In the genomic region with DNA sequence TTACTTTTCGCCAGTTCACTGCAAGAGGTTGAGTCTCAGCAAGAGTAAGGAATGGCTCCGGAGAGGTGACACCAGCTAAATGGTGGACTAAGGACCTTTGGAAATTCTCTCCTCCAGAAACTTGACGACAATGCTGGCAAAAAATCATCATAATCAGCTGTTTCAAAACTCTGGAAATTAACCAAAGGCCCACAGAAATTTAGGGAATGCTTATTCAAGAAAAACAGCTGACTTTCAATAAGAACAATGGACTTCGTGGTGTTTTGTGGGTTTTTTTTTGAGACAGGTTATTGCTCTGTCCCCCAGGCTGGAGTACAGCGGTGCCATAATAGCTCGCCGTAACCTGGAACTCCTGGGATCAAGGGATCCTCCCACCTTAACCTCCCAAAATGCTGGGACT, we compare ENCODE assay signal across 38 cellular contexts.
"Had no signal": no experiment of that assay in that cellular context is flagged by ENCODE, and none has a peak within 500 bp of the region (broad histone marks: within the 10 kb centered on the region; RNA-seq: fewer than 3 reads in every experiment).

No MANE protein-coding gene starts in this region.

- H3K27ac ChIP-seq: ascending aorta, cardiac muscle cell, VCaP had no signal

- H3K27ac Mint-ChIP-seq: activated CD4-positive, alpha-beta memory T cell treated with anti-CD3 and anti-CD28 coated beads for 36 hours; activated CD4-positive, alpha-beta T cell treated with anti-CD3 and anti-CD28 coated beads, Interleukin-2, amount 10 ng/mL, durations not matched to agents 24 days and 14 days; activated CD8-positive, alpha-beta T cell treated with anti-CD3 and anti-CD28 coated beads for 36 hours; activated naive CD4-positive, alpha-beta T cell treated with anti-CD3 and anti-CD28 coated beads, Interleukin-2, amount 10 ng/mL, durations not matched to agents 7 days and 5 days; activated naive CD4-positive, alpha-beta T cell treated with anti-CD3 and anti-CD28 coated beads, Interleukin-2, amount 50 U/mL, for 24 hours; activated naive CD8-positive, alpha-beta T cell; activated naive CD8-positive, alpha-beta T cell treated with anti-CD3 and anti-CD28 coated beads, Interleukin-2, amount 10 ng/mL, durations not matched to agents 7 days and 5 days; activated naive CD8-positive, alpha-beta T cell treated with anti-CD3 and anti-CD28 coated beads, Interleukin-2, amount 50 U/mL, for 24 hours; activated T-cell treated with anti-CD3 and anti-CD28 coated beads, Interleukin-2, amount 50 U/mL, for 72 hours; activated T-helper 1 cell treated with anti-CD3 and anti-CD28 coated beads, Interleukin-12 subunit alpha, Interleukin-12 subunit beta, Interleukin-2, Interleukin-4 antibody, amounts not matched to agents 30 ng/mL and 10 ng/mL and 1 ng/mL, durations not matched to agents 14 hours and 24 hours and 36 hours; activated T-helper 2 cell treated with anti-CD3 and anti-CD28 coated beads, Interferon-gamma antibody, Interleukin-2, Interleukin-4, amounts not matched to agents 10 μg/mL and 5 μg/mL and 100 μg/mL, durations not matched to agents 14 hours and 24 hours and 36 hours; brain; T-helper 1 cell treated with Interleukin-12 subunit alpha and Interleukin-12 subunit beta and Interleukin-4 antibody, amounts not matched to agents 30 μg/mL and 1 μg/mL, for 36 hours; T-helper 2 cell treated with Interferon-gamma antibody and Interleukin-4, amounts not matched to agents 5 μg/mL and 100 μg/mL, for 36 hours had no signal

- H3K4me1 Mint-ChIP-seq: activated CD4-positive, alpha-beta T cell treated with anti-CD3 and anti-CD28 coated beads, Interleukin-2, amount 10 ng/mL, durations not matched to agents 24 days and 14 days; activated naive CD4-positive, alpha-beta T cell treated with anti-CD3 and anti-CD28 coated beads, Interleukin-2, amount 10 ng/mL, durations not matched to agents 7 days and 5 days; activated naive CD4-positive, alpha-beta T cell treated with anti-CD3 and anti-CD28 coated beads, Interleukin-2, amount 50 U/mL, for 24 hours; activated naive CD8-positive, alpha-beta T cell treated with anti-CD3 and anti-CD28 coated beads, Interleukin-2, amount 10 ng/mL, durations not matched to agents 7 days and 5 days; activated naive CD8-positive, alpha-beta T cell treated with anti-CD3 and anti-CD28 coated beads, Interleukin-2, amount 50 U/mL, for 24 hours; brain; central memory CD8-positive, alpha-beta T cell had no signal

- H3K36me3 ChIP-seq: ascending aorta, cardiac muscle cell had no signal

- H3K27me3 ChIP-seq: ascending aorta, cardiac muscle cell had no signal

- H3K4me3 Mint-ChIP-seq: activated CD4-positive, alpha-beta memory T cell treated with anti-CD3 and anti-CD28 coated beads for 36 hours; activated CD4-positive, alpha-beta T cell treated with anti-CD3 and anti-CD28 coated beads, Interleukin-2, amount 10 ng/mL, durations not matched to agents 24 days and 14 days; activated CD8-positive, alpha-beta T cell treated with anti-CD3 and anti-CD28 coated beads for 36 hours; activated naive CD4-positive, alpha-beta T cell treated with anti-CD3 and anti-CD28 coated beads, Interleukin-2, amount 10 ng/mL, durations not matched to agents 7 days and 5 days; activated naive CD4-positive, alpha-beta T cell treated with anti-CD3 and anti-CD28 coated beads, Interleukin-2, amount 50 U/mL, for 24 hours; activated naive CD8-positive, alpha-beta T cell; activated naive CD8-positive, alpha-beta T cell treated with anti-CD3 and anti-CD28 coated beads, Interleukin-2, amount 10 ng/mL, durations not matched to agents 7 days and 5 days; activated naive CD8-positive, alpha-beta T cell treated with anti-CD3 and anti-CD28 coated beads, Interleukin-2, amount 50 U/mL, for 24 hours; activated T-cell treated with anti-CD3 and anti-CD28 coated beads, Interleukin-2, amount 50 U/mL, for 4 hours; activated T-cell treated with anti-CD3 and anti-CD28 coated beads, Interleukin-2, amount 50 U/mL, for 72 hours; activated T-helper 1 cell treated with anti-CD3 and anti-CD28 coated beads, Interleukin-12 subunit alpha, Interleukin-12 subunit beta, Interleukin-2, Interleukin-4 antibody, amounts not matched to agents 30 ng/mL and 10 ng/mL and 1 ng/mL, durations not matched to agents 14 hours and 24 hours and 36 hours; brain; central memory CD8-positive, alpha-beta T cell; T-helper 1 cell treated with Interleukin-12 subunit alpha and Interleukin-12 subunit beta and Interleukin-4 antibody, amounts not matched to agents 30 μg/mL and 1 μg/mL, for 36 hours; T-helper 2 cell treated with Interferon-gamma antibody and Interleukin-4, amounts not matched to agents 5 μg/mL and 100 μg/mL, for 36 hours had no signal

- ATAC-seq: activated CD8-positive, alpha-beta T cell treated with anti-CD3 and anti-CD28 coated beads for 36 hours; activated naive CD8-positive, alpha-beta T cell treated with anti-CD3 and anti-CD28 coated beads, Interleukin-2, amount 50 U/mL, for 24 hours; activated T-cell treated with anti-CD3 and anti-CD28 coated beads, Interleukin-2, amount 50 U/mL, for 4 hours; activated T-cell treated with anti-CD3 and anti-CD28 coated beads, Interleukin-2, amount 50 U/mL, for 72 hours had no signal

- H3K4me1 ChIP-seq: ascending aorta had no signal

- H3K4me3 ChIP-seq: ascending aorta, cardiac muscle cell had no signal

- H3K36me3 Mint-ChIP-seq: activated naive CD4-positive, alpha-beta T cell treated with anti-CD3 and anti-CD28 coated beads, Interleukin-2, amount 10 ng/mL, durations not matched to agents 7 days and 5 days had no signal

- DNase-seq: activated CD4-positive, alpha-beta memory T cell treated with anti-CD3 and anti-CD28 coated beads for 36 hours; activated CD4-positive, alpha-beta T cell treated with anti-CD3 and anti-CD28 coated beads for 4 hours; activated CD4-positive, alpha-beta T cell treated with anti-CD3 and anti-CD28 coated beads, Interleukin-2, amount 10 ng/mL, durations not matched to agents 24 days and 14 days; activated CD4-positive, alpha-beta T cell treated with anti-CD3 and anti-CD28 coated beads, Interleukin-2, amount 50 U/mL, for 1 hour; activated CD4-positive, alpha-beta T cell treated with anti-CD3 and anti-CD28 coated beads, Interleukin-2, amount 50 U/mL, for 4 hours; activated CD4-positive, CD25-positive, alpha-beta regulatory T cell; activated CD8-positive, alpha-beta T cell treated with anti-CD3 and anti-CD28 coated beads for 36 hours; activated effector memory CD4-positive, alpha-beta T cell treated with Interleukin-2 at 50 U/mL for 16 hours; activated gamma-delta T cell; activated naive CD4-positive, alpha-beta T cell treated with anti-CD3 and anti-CD28 coated beads, Interleukin-2, amount 10 ng/mL, durations not matched to agents 7 days and 5 days; activated naive CD4-positive, alpha-beta T cell treated with Interleukin-2 at 50 U/mL for 16 hours; activated naive CD8-positive, alpha-beta T cell treated with anti-CD3 and anti-CD28 coated beads, Interleukin-2, amount 50 U/mL, for 24 hours; activated T-cell treated with anti-CD3 and anti-CD28 coated beads for 4 hours; activated T-cell treated with anti-CD3 and anti-CD28 coated beads, Interleukin-2, amount 50 U/mL, for 1 hour; activated T-cell treated with anti-CD3 and anti-CD28 coated beads, Interleukin-2, amount 50 U/mL, for 4 hours; activated T-cell treated with anti-CD3 and anti-CD28 coated beads, Interleukin-2, amount 50 U/mL, for 72 hours; amygdala; anterior cingulate cortex; caudate nucleus; cerebellar nuclear complex; SW 1271; T-helper 1 cell; T-helper 2 cell; T-helper 9 cell had no signal

- FAIRE-seq: bronchial epithelial cell, TTC549 had no signal
